ENCODE assay signal across 28 cellular contexts in the genomic region with DNA sequence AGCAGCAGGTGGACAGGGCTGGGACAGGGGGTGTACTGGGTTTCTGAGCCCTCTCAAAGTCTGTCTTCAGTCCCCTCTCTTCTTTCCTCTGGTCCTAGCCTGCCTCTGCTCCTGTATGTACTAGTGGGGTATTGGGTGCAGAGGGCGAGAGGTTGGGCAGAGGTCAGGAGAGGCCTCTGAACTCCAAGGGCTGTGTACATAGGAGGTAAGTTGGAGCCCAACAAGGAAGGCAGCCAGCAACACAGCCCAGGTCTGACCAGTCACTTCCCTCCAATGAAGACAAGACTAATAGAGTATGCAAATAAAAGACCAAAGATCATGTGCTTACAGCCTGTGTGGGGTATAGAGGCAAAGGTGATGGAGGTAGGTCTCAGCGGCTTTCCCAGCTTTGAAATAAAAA. TPM values are rescaled to one million over a fixed set of nuclear protein-coding genes. Genes with fewer than 3 reads are reported as not detected.
"Had no signal": no experiment of that assay in that cellular context is flagged by ENCODE, and none has a peak within 500 bp of the region (broad histone marks: within the 10 kb centered on the region; RNA-seq: fewer than 3 reads in every experiment).

A gene (minus strand): TSS at position 90 of the 400 bp plus-strand sequence. CDS start 181 bp downstream, outside the sequence.

- H3K27ac ChIP-seq: breast epithelium, esophagus muscularis mucosa, left ventricle myocardium inferior, parathyroid adenoma, right atrium auricular region, vagina, VCaP had no signal

- H3K4me3 ChIP-seq: breast epithelium, esophagus muscularis mucosa, left ventricle myocardium inferior, right atrium auricular region, vagina had no signal

- ATAC-seq: activated CD4-positive, CD25-positive, alpha-beta regulatory T cell treated with anti-CD3 and anti-CD28 coated beads, Interleukin-2, amount 50 U/mL, for 24 hours had no signal

- H3K27me3 ChIP-seq: esophagus muscularis mucosa, right atrium auricular region, vagina had no signal

- H3K36me3 ChIP-seq: breast epithelium, esophagus muscularis mucosa, left ventricle myocardium inferior, right atrium auricular region, vagina had no signal

- FAIRE-seq: islet of Langerhans, TTC549 had no signal

- DNase-seq: activated CD4-positive, alpha-beta memory T cell treated with anti-CD3 and anti-CD28 coated beads, Interleukin-2, amount 10 ng/mL, durations not matched to agents 7 days and 5 days; activated CD4-positive, alpha-beta T cell treated with anti-CD3 and anti-CD28 coated beads for 48 hours; activated CD8-positive, alpha-beta memory T cell treated with anti-CD3 and anti-CD28 coated beads, Interleukin-2, amount 50 U/mL, for 48 hours; activated gamma-delta T cell; activated naive CD4-positive, alpha-beta T cell treated with anti-CD3 and anti-CD28 coated beads, Interleukin-2, amount 10 ng/mL, durations not matched to agents 7 days and 5 days; activated naive CD8-positive, alpha-beta T cell treated with anti-CD3 and anti-CD28 coated beads, Interleukin-2, amount 10 ng/mL, durations not matched to agents 7 days and 5 days; activated T-cell treated with anti-CD3 and anti-CD28 coated beads, Interleukin-2, amount 50 U/mL, for 24 hours; amniotic stem cell; central memory CD4-positive, alpha-beta T cell; foreskin melanocyte; left ventricle myocardium inferior; naive B cell; nephron progenitor cell; stimulated activated CD4-positive, alpha-beta T cell treated with anti-CD3 and anti-CD28 coated beads, Interleukin-12 subunit alpha, Interleukin-12 subunit beta, amount 100 ng/mL, for 4 hours; stimulated activated CD4-positive, alpha-beta T cell treated with anti-CD3 and anti-CD28 coated beads, Interleukin-4, amount 100 ng/mL, for 1 hour; substantia nigra; T-helper 9 cell had no signal

- H3K4me1 ChIP-seq: breast epithelium, parathyroid adenoma, right atrium auricular region, vagina had no signal

- H3K9me3 ChIP-seq: breast epithelium, esophagus muscularis mucosa, left ventricle myocardium inferior, right atrium auricular region, vagina had no signal

- H3K9ac ChIP-seq: parathyroid adenoma had no signal

RNA-seq across cellular contexts. Expression of the gene that starts here (rescaled TPM):
- total RNA-seq: lung microvascular endothelial cell, pulmonary artery endothelial cell, right atrium auricular region, vagina had no signal
